ENCODE assay signal across 10 cellular contexts in the genomic region with DNA sequence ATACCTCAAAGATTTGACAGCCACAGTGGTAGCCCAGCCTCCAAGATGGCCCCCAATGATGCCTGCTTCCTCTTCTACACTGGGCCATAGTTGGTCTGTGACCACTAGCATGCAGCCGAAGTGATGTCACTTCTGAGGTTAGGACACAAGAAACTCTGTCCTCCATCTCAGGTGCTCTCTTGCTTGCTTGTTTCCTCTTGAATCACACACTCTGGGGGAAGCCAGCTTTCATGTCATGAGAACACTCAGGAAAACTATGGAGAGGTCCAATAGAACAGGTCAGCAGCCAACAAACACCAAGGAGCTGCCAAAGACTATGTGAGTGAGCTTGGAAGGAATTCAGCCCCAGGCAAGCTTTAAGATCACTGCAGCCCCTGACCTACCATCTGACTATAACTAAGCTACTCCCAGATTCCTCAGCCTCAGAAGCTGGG. TPM values are rescaled to one million over a fixed set of nuclear protein-coding genes. Genes with fewer than 3 reads are reported as not detected.
DNase-seq lines count a peak whose midpoint lies in the region; ATAC-seq and TF ChIP-seq lines count a peak whose summit lies in the region.
"Had no signal": no experiment of that assay in that cellular context is flagged by ENCODE, and none has a peak within 500 bp of the region (broad histone marks: within the 10 kb centered on the region; RNA-seq: fewer than 3 reads in every experiment).

No MANE protein-coding gene starts in this region.

- intact Hi-C loops in IMR-90 (cut with micrococcal nuclease): loop anchor here (5.0 kb wide), 1 partner anchor 393 kb away; the partner anchor contains the start of gene GRHL1
- intact Hi-C loops in colonic mucosa (cut with DNase I): no loop called here

- H3K23ac ChIP-seq in IMR-90 (ENCODE audit: low read depth, low read length): peak overlapping the region; percentile 72; the same call in 1 of the 2 replicates

- no TSS peak for BruUV-seq in IMR-90 (replicated peaks; lab: Mats Ljungman, UMichigan)

- POLR2A ChIA-PET in IMR-90 (lab: Charles Lee; ENCODE audit: unreplicated experiment): interaction anchor here (0.5 to 0.6 kb wide), 2 partner anchors 12 to 72 kb away, joined by 3 to 4 read pairs; partner anchors contain the start of gene YWHAQ

- no peak overlapping the region; the same call in 2 of the 3 replicates for H2BK15ac ChIP-seq in IMR-90 (ENCODE audit: low read depth, low read length)

- H3K14ac ChIP-seq in IMR-90 (replicated peaks; ENCODE audit: low read depth, low read length): peak overlapping the region; percentile 78; the same call in 1 of the 2 replicates

- H3K27ac ChIP-seq in IMR-90 (ENCODE audit: insufficient read depth, low read length) (peak overlapping the region; percentile 81; the same call in 1 of the 2 replicates), colonic mucosa (no peak overlapping the region)

- H3K4me3 Mint-ChIP-seq in chondrocyte (ENCODE audit: unreplicated experiment) (no peak overlapping the region), nephron (peak overlapping the region; percentile 50 to 74 (median 55))

- H2BK120ac ChIP-seq in IMR-90 (ENCODE audit: low read depth, low read length): 0 out of 2 replicates have a peak overlapping the region, but pooled peaks have one; percentile 41

- H2BK5ac ChIP-seq in IMR-90 (ENCODE audit: low read depth, low read length, poor library complexity, severe bottlenecking): peak overlapping the region; percentile 83

- H3K4me1 Mint-ChIP-seq in chondrocyte (ENCODE audit: low read depth): peaks cover 39% of the 10 kb centered on the region
- H3K4me1 Mint-ChIP-seq in nephron: peaks cover 35% of the 10 kb centered on the region

- peak overlapping the region; percentile 66 for H2AFZ ChIP-seq in IMR-90 (replicated peaks; ENCODE audit: low read length, poor library complexity)

- H3K27ac Mint-ChIP-seq in chondrocyte (ENCODE audit: unreplicated experiment) (peak overlapping the region; percentile 96), nephron (peak overlapping the region; percentile 41 to 78 (median 60))

- no peaks in the 10 kb centered on the region for H3K27me3 ChIP-seq in IMR-90 (ENCODE audit: control insufficient read depth, insufficient read depth, low read length)
- no peaks in the 10 kb centered on the region for H3K27me3 ChIP-seq in colonic mucosa

- H3K9me1 ChIP-seq in IMR-90 (ENCODE audit: insufficient read depth, low read length): peaks cover 3% of the 10 kb centered on the region; the same call in 1 of the 2 replicates

- 0 out of 4 replicates have a peak overlapping the region, but pooled peaks of 1 of the 2 experiments have one; percentile 4 for H4K8ac ChIP-seq in IMR-90 (ENCODE audit: low read depth in 2 of 2, low read length in 2 of 2)

- no peak overlapping the region for H4K5ac ChIP-seq in IMR-90 (ENCODE audit: low read depth, low read length)

- no peak overlapping the region; the same call in 1 of the 2 replicates for H4K91ac ChIP-seq in IMR-90 (ENCODE audit: insufficient read depth, low read depth, low read length)

- TF ChIP-seq CTCF in IMR-90 (conservative IDR thresholded peaks at IDR 0.05; ENCODE audit: low read depth, low read length) (no peak), chondrocyte (IDR thresholded peaks at IDR 0.05) (no peak), nephron (IDR thresholded peaks at IDR 0.05; ENCODE audit: unreplicated experiment in 3 of 3) (no peak), colonic mucosa (IDR thresholded peaks at IDR 0.05) (no peak)

- peaks cover 9% of the 10 kb centered on the region; the same call in 1 of the 2 replicates for H4K20me1 ChIP-seq in IMR-90 (ENCODE audit: insufficient read depth, low read length)

- H3K36me3 ChIP-seq in IMR-90 (ENCODE audit: control insufficient read depth, insufficient read depth, low read length) (peaks cover 2% of the 10 kb centered on the region; the same call in 1 of the 2 replicates), colonic mucosa (no peaks in the 10 kb centered on the region)

- H3K56ac ChIP-seq in IMR-90 (ENCODE audit: extremely low read depth, insufficient read depth, low read length): no peak overlapping the region

- peak overlapping the region; percentile 60 for H2AK9ac ChIP-seq in IMR-90 (replicated peaks; ENCODE audit: low read depth, low read length, poor library complexity)

- WGBS in IMR-90 (ENCODE audit: extremely low coverage in 2 of 2, insufficient read length in 1 of 2), 2 experiments: 100% methylated on average over 1 of the region's 1 CpG; no CpG with 5 or more reads in 1 of the 2 experiments

- H3K4me3 ChIP-seq in IMR-90 (ENCODE audit: insufficient read depth, low read depth, low read length) (no peak overlapping the region), colonic mucosa (no peak overlapping the region)

- CTCF ChIA-PET in IMR-90 (lab: Yijun Ruan, JAX): interaction anchor here (1.2 kb wide), 1 partner anchor 212 kb away, joined by 3 read pairs; no protein-coding TSS in a partner anchor

- H3K27me3 Mint-ChIP-seq in chondrocyte (ENCODE audit: low read depth) (no peaks in the 10 kb centered on the region), nephron (ENCODE audit: low read depth) (no peaks in the 10 kb centered on the region)

- no peak overlapping the region for H3K9ac ChIP-seq in IMR-90 (ENCODE audit: low read depth, low read length)
- no peak overlapping the region for H3K9ac ChIP-seq in colonic mucosa (ENCODE audit: low read depth in 2 of 2, low read length in 2 of 2)

- peak overlapping the region; percentile 30; the same call in 1 of the 2 replicates for H3K4ac ChIP-seq in IMR-90 (ENCODE audit: low read depth, low read length)

- H2AK5ac ChIP-seq in IMR-90 (ENCODE audit: low read depth, low read length): peak overlapping the region; percentile 73

- H3K9me3 ChIP-seq in IMR-90 (ENCODE audit: control insufficient read depth, insufficient read depth, low read length) (no peaks in the 10 kb centered on the region), colonic mucosa (no peaks in the 10 kb centered on the region)

- peaks cover 0 to 26% of the 10 kb centered on the region in 2 experiments; a peak in 2 of 4 replicates for H3K79me1 ChIP-seq in IMR-90 (ENCODE audit: low read depth in 1 of 2, low read length in 2 of 2)

- H3K18ac ChIP-seq in IMR-90 (ENCODE audit: low read depth, low read length): no peak overlapping the region

- no peaks in the 10 kb centered on the region for H3K9me3 Mint-ChIP-seq in chondrocyte (ENCODE audit: low read depth)
- H3K9me3 Mint-ChIP-seq in nephron: no peaks in the 10 kb centered on the region

- dilution Hi-C loops in IMR-90 (cut with HindIII; ENCODE audit: low sequenced_read_pairs, unreplicated experiment): no loop called here

- peak; percentile 13 for ATAC-seq in IMR-90 (ENCODE audit: low read depth)

- no peak; the same call in 1 of the 2 replicates for TF ChIP-seq POLR2A in IMR-90 (IDR thresholded peaks at IDR 0.05; ENCODE audit: low read depth, low read length)

- in situ Hi-C loops in IMR-90 (cut with MboI; ENCODE audit: low sequenced_read_pairs): no loop called here

- H2BK20ac ChIP-seq in IMR-90 (ENCODE audit: low read depth, low read length): no peak overlapping the region

- H3K36me3 Mint-ChIP-seq in chondrocyte (ENCODE audit: low read depth): no peaks in the 10 kb centered on the region
- H3K36me3 Mint-ChIP-seq in nephron (ENCODE audit: low read depth): peaks cover 11% of the 10 kb centered on the region

- H3K4me1 ChIP-seq in IMR-90 (ENCODE audit: control insufficient read depth, insufficient read depth, low read length): peaks cover 2% of the 10 kb centered on the region; the same call in 1 of the 2 replicates
- peaks cover 4% of the 10 kb centered on the region for H3K4me1 ChIP-seq in colonic mucosa

- peak overlapping the region; percentile 1; the same call in 1 of the 2 replicates for H3K4me2 ChIP-seq in IMR-90 (ENCODE audit: low read depth, low read length)

- peak; percentile 70 for DNase-seq in AG20443 (ENCODE audit: low spot score)
- DNase-seq in IMR-90: peak; percentile 97
- no peak for DNase-seq in chondrocyte (ENCODE audit: low spot score)
- no peak for DNase-seq in colonic mucosa
- no peak for DNase-seq in activated CD4-positive, alpha-beta T cell treated with anti-CD3 and anti-CD28 coated beads for 4 hours
- no peak for DNase-seq in anterior cingulate cortex (lab: John Stamatoyannopoulos, UW)
- no peak for DNase-seq in NCI-H510A (lab: John Stamatoyannopoulos, UW)
- DNase-seq: activated CD4-positive, CD25-positive, alpha-beta regulatory T cell treated with anti-CD3 and anti-CD28 coated beads, Interleukin-2, amount 50 U/mL, for 72 hours; NCI-H2227 treated with DMSO at 0.1 percent for 48 hours had no signal

- peak; percentile 24; the same call in 1 of the 2 replicates for TF ChIP-seq RAD21 in IMR-90 (IDR thresholded peaks at IDR 0.05; ENCODE audit: low read length)

TF ChIP-seq in IMR-90, 13 proteins besides CTCF, POLR2A, EP300 and RAD21:
- TF ChIP-seq FOS (IDR thresholded peaks at IDR 0.05; ENCODE audit: low read depth, low read length) (no peak), CEBPB (IDR thresholded peaks at IDR 0.05; ENCODE audit: low read depth, low read length) (0 out of 2 replicates have a peak, but pooled peaks have one; percentile 2), RCOR1 (IDR thresholded peaks at IDR 0.05; ENCODE audit: insufficient replicate concordance, low read length) (peak; percentile 60), MAZ (IDR thresholded peaks at IDR 0.05; ENCODE audit: borderline replicate concordance, low read depth, low read length) (0 out of 2 replicates have a peak, but pooled peaks have one; percentile 23)
- TF ChIP-seq, protein P1, sequence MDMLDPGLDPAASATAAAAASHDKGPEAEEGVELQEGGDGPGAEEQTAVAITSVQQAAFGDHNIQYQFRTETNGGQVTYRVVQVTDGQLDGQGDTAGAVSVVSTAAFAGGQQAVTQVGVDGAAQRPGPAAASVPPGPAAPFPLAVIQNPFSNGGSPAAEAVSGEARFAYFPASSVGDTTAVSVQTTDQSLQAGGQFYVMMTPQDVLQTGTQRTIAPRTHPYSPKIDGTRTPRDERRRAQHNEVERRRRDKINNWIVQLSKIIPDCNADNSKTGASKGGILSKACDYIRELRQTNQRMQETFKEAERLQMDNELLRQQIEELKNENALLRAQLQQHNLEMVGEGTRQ (IDR thresholded peaks at IDR 0.05; ENCODE audit: low read depth, low read length): no peak

RNA-seq across cellular contexts. Expression of gene ADAM17, which starts 3.3 kb away (rescaled TPM):
- 34.4 and 46.4 TPM in 2 replicates for total RNA-seq in IMR-90 (2012; rRNA removed)
- polyA plus RNA-seq in IMR-90 (2012; rRNA removed): 8.8 and 9.6 TPM in 2 replicates
- 3.3 and 3.7 TPM in 2 replicates for polyA plus RNA-seq in IMR-90 (2012; cell fraction: cytosol; rRNA removed)
- 6.7 and 21.4 TPM in 2 replicates for polyA plus RNA-seq in IMR-90 (2012; cell fraction: nucleus; rRNA removed; ENCODE audit: low replicate concordance)
- 25.2 to 31.4 TPM (median 30.0 TPM) in 3 replicates for total RNA-seq in chondrocyte
- 10 to 100 TPM; 18.6 to 20.0 TPM for total RNA-seq in colonic mucosa

Comparison
In these comparisons a context has a peak if more than half of its experiments do, and no peak if none do; other contexts are left out.
1. DNase-seq: peak in AG20443 (single experiment) and IMR-90 (single experiment); none in chondrocyte (single experiment), colonic mucosa (single experiment), activated CD4-positive, alpha-beta T cell treated with anti-CD3 and anti-CD28 coated beads for 4 hours (0 of 2), anterior cingulate cortex (0 of 58) and NCI-H510A (single experiment).